In genomic region chr22:29112102-29112501, GRCh38 we compare ENCODE assay signal across 1 cellular context.
TF ChIP-seq lines count a peak whose summit lies in the region.

No MANE protein-coding gene starts in this region.

TF ChIP-seq in WTC11, 78 proteins besides CTCF, POLR2A, EP300 and RAD21 (continued from another document):
- TF ChIP-seq STAT6 (CRISPR knock-in tag; conservative IDR thresholded peaks at IDR 0.05; ENCODE audit: low read depth) (no peak), FOXK1 (CRISPR knock-in tag; IDR thresholded peaks at IDR 0.05) (no peak), NR1H2 (CRISPR knock-in tag; IDR thresholded peaks at IDR 0.05) (no peak), ERG (CRISPR knock-in tag; IDR thresholded peaks at IDR 0.05) (no peak)
- TF ChIP-seq, protein P1, sequence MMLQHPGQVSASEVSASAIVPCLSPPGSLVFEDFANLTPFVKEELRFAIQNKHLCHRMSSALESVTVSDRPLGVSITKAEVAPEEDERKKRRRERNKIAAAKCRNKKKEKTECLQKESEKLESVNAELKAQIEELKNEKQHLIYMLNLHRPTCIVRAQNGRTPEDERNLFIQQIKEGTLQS (CRISPR knock-in tag; conservative IDR thresholded peaks at IDR 0.05): no peak
TF ChIP-seq in WTC11: peak in this region for 0.
